In genomic region chr18:13159579-13159978, GRCh38 we compare ENCODE assay signal across 8 cellular contexts. TPM values are rescaled to one million over a fixed set of nuclear protein-coding genes. Genes with fewer than 3 reads are reported as not detected.
A peak's percentile ranks its signal among the peaks of the same experiment; 100 is the strongest.
DNase-seq lines count a peak whose midpoint lies in the region; ATAC-seq and TF ChIP-seq lines count a peak whose summit lies in the region.

No MANE protein-coding gene starts in this region.

- H3K27ac Mint-ChIP-seq in endothelial cell (ENCODE audit: unreplicated experiment): no peak overlapping the region
- no peak overlapping the region for H3K27ac Mint-ChIP-seq in activated CD4-positive, alpha-beta memory T cell treated with anti-CD3 and anti-CD28 coated beads, Interleukin-2, amount 10 ng/mL, durations not matched to agents 7 days and 5 days

- H3K27me3 Mint-ChIP-seq in endothelial cell (ENCODE audit: unreplicated experiment): peaks cover 3% of the 10 kb centered on the region
- peaks cover 22% of the 10 kb centered on the region for H3K27me3 Mint-ChIP-seq in activated CD4-positive, alpha-beta memory T cell treated with anti-CD3 and anti-CD28 coated beads, Interleukin-2, amount 10 ng/mL, durations not matched to agents 7 days and 5 days

- POLR2A ChIA-PET in RWPE1 (lab: Yijun Ruan, JAX; ENCODE audit: low non-redundant PET): no interaction called here
- POLR2A ChIA-PET in activated CD4-positive, alpha-beta memory T cell treated with anti-CD3 and anti-CD28 coated beads, Interleukin-2, amount 10 ng/mL, durations not matched to agents 7 days and 5 days (lab: Charles Lee): interaction anchor here (1.3 kb wide), 1 partner anchor 11 kb away, joined by 3 read pairs; no protein-coding TSS in a partner anchor

- H3K36me3 Mint-ChIP-seq in endothelial cell (ENCODE audit: low read depth, unreplicated experiment): peaks cover 16% of the 10 kb centered on the region
- H3K36me3 Mint-ChIP-seq in activated CD4-positive, alpha-beta memory T cell treated with anti-CD3 and anti-CD28 coated beads, Interleukin-2, amount 10 ng/mL, durations not matched to agents 7 days and 5 days (ENCODE audit: low read depth): peaks cover 14% of the 10 kb centered on the region

- ATAC-seq in GM21526 (IDR thresholded peaks at IDR 0.05; ENCODE audit: low FRiP score, unreplicated experiment): no peak

- H3K27ac ChIP-seq in RWPE1: no peak overlapping the region

- TF ChIP-seq CTCF in RWPE1 (conservative IDR thresholded peaks at IDR 0.05; ENCODE audit: low read depth): peak; percentile 85
- TF ChIP-seq CTCF in endothelial cell (IDR thresholded peaks at IDR 0.05; ENCODE audit: unreplicated experiment): peak; percentile 85

- CTCF ChIA-PET in RWPE1 (lab: Yijun Ruan, JAX): interaction anchor here (0.5 to 1.1 kb wide), 7 partner anchors 10 to 497 kb away, joined by 3 to 6 read pairs (median 3); no protein-coding TSS in a partner anchor
- CTCF ChIA-PET in activated CD4-positive, alpha-beta memory T cell treated with anti-CD3 and anti-CD28 coated beads, Interleukin-2, amount 10 ng/mL, durations not matched to agents 7 days and 5 days (lab: Charles Lee): interaction anchor here (0.6 to 2.4 kb wide), 28 partner anchors 11 to 433 kb away, joined by 3 to 13 read pairs (median 4); no protein-coding TSS in a partner anchor

- peak; percentile 23 to 50 for DNase-seq in activated CD4-positive, alpha-beta T cell treated with anti-CD3 and anti-CD28 coated beads for 4 hours
- DNase-seq in activated CD4-positive, alpha-beta T cell treated with anti-CD3 and anti-CD28 coated beads for 1 hour: no peak
- peak; percentile 68 for DNase-seq in LHCN-M2 (ENCODE audit: low read depth)
- peak; percentile 63 for DNase-seq in RWPE1 (ENCODE audit: low spot score)
- DNase-seq in endothelial cell (ENCODE audit: low spot score): peak; percentile 53
- peak; percentile 57 for DNase-seq in midbrain (lab: John Stamatoyannopoulos, UW)
- DNase-seq in activated CD4-positive, alpha-beta memory T cell treated with anti-CD3 and anti-CD28 coated beads, Interleukin-2, amount 10 ng/mL, durations not matched to agents 7 days and 5 days: no peak

- H3K4me3 Mint-ChIP-seq in endothelial cell (ENCODE audit: unreplicated experiment): no peak overlapping the region
- H3K4me3 Mint-ChIP-seq in activated CD4-positive, alpha-beta memory T cell treated with anti-CD3 and anti-CD28 coated beads, Interleukin-2, amount 10 ng/mL, durations not matched to agents 7 days and 5 days: no peak overlapping the region

- no peaks in the 10 kb centered on the region for H3K4me1 Mint-ChIP-seq in endothelial cell (ENCODE audit: unreplicated experiment)
- H3K4me1 Mint-ChIP-seq in activated CD4-positive, alpha-beta memory T cell treated with anti-CD3 and anti-CD28 coated beads, Interleukin-2, amount 10 ng/mL, durations not matched to agents 7 days and 5 days: peaks cover 3% of the 10 kb centered on the region

- H3K9me3 Mint-ChIP-seq in endothelial cell (ENCODE audit: unreplicated experiment): peaks cover 8% of the 10 kb centered on the region
- peaks cover 25% of the 10 kb centered on the region for H3K9me3 Mint-ChIP-seq in activated CD4-positive, alpha-beta memory T cell treated with anti-CD3 and anti-CD28 coated beads, Interleukin-2, amount 10 ng/mL, durations not matched to agents 7 days and 5 days

RNA-seq across cellular contexts. Expression of gene LDLRAD4, which starts 59.0 kb away (rescaled TPM):
- 0.58 TPM in 1 of 2 replicates, not detected in the other for total RNA-seq in LHCN-M2 (2014; rRNA removed)
- not detected for polyA plus RNA-seq in LHCN-M2 (2012)
- 34.1 TPM for total RNA-seq in endothelial cell (ENCODE audit: unreplicated experiment)
- total RNA-seq in activated CD4-positive, alpha-beta memory T cell treated with anti-CD3 and anti-CD28 coated beads, Interleukin-2, amount 10 ng/mL, durations not matched to agents 7 days and 5 days: 10 to 100 TPM; 19.1 to 22.4 TPM

Comparison
In these comparisons a context has a peak if more than half of its experiments do, and no peak if none do; other contexts are left out.
1. DNase-seq: peak in activated CD4-positive, alpha-beta T cell treated with anti-CD3 and anti-CD28 coated beads for 4 hours (2 of 2), LHCN-M2 (single experiment), RWPE1 (single experiment), endothelial cell (single experiment) and midbrain (single experiment); none in activated CD4-positive, alpha-beta T cell treated with anti-CD3 and anti-CD28 coated beads for 1 hour (single experiment) and activated CD4-positive, alpha-beta memory T cell treated with anti-CD3 and anti-CD28 coated beads, Interleukin-2, amount 10 ng/mL, durations not matched to agents 7 days and 5 days (single experiment).
2. RNA of gene LDLRAD4, which starts 59.0 kb away (total RNA-seq): 34.1 TPM in endothelial cell (single experiment) and 19.1 to 22.4 TPM in activated CD4-positive, alpha-beta memory T cell treated with anti-CD3 and anti-CD28 coated beads, Interleukin-2, amount 10 ng/mL, durations not matched to agents 7 days and 5 days; 0.58 TPM in LHCN-M2; every median in the first group is over 10 times any median in the second.